ENCODE assay signal across 1 cellular context in genomic region chr21:17461582-17461981, GRCh38.
TF ChIP-seq lines count a peak whose summit lies in the region.

No MANE protein-coding gene starts in this region.

TF ChIP-seq in A549, 52 proteins besides CTCF, POLR2A, EP300 and RAD21 (continued from another document):
- TF ChIP-seq HMGXB4 (CRISPR knock-in tag; IDR thresholded peaks at IDR 0.05; ENCODE audit: borderline replicate concordance) (no peak), TFCP2L1 (CRISPR knock-in tag; IDR thresholded peaks at IDR 0.05) (no peak), SMC3 (IDR thresholded peaks at IDR 0.05) (no peak)
